Comparison of ENCODE assay signal across 1 cellular context in the genomic region with DNA sequence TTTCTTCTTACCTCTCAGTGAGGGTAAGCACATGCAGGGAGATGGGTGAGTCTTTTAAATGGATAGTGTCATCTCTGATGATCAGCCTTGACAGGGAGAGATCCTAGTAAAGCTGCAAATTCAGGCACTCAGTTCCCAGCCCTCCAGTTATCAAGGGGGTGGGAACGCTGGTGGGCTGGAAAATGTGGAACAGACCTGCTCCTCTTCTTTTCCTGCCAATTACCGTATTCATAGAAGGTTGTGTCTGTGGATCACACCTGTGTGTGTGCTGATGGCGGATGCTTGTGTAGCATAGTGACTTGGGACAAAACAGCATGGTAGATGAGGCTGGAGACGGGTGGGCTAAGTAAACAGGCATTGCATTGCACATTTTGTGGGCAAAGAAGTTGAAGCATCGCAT.
TF ChIP-seq lines count a peak whose summit lies in the region.

No MANE protein-coding gene starts in this region.

TF ChIP-seq in GM23338, 12 proteins besides CTCF, POLR2A, EP300 and RAD21:
- TF ChIP-seq, protein P1, sequence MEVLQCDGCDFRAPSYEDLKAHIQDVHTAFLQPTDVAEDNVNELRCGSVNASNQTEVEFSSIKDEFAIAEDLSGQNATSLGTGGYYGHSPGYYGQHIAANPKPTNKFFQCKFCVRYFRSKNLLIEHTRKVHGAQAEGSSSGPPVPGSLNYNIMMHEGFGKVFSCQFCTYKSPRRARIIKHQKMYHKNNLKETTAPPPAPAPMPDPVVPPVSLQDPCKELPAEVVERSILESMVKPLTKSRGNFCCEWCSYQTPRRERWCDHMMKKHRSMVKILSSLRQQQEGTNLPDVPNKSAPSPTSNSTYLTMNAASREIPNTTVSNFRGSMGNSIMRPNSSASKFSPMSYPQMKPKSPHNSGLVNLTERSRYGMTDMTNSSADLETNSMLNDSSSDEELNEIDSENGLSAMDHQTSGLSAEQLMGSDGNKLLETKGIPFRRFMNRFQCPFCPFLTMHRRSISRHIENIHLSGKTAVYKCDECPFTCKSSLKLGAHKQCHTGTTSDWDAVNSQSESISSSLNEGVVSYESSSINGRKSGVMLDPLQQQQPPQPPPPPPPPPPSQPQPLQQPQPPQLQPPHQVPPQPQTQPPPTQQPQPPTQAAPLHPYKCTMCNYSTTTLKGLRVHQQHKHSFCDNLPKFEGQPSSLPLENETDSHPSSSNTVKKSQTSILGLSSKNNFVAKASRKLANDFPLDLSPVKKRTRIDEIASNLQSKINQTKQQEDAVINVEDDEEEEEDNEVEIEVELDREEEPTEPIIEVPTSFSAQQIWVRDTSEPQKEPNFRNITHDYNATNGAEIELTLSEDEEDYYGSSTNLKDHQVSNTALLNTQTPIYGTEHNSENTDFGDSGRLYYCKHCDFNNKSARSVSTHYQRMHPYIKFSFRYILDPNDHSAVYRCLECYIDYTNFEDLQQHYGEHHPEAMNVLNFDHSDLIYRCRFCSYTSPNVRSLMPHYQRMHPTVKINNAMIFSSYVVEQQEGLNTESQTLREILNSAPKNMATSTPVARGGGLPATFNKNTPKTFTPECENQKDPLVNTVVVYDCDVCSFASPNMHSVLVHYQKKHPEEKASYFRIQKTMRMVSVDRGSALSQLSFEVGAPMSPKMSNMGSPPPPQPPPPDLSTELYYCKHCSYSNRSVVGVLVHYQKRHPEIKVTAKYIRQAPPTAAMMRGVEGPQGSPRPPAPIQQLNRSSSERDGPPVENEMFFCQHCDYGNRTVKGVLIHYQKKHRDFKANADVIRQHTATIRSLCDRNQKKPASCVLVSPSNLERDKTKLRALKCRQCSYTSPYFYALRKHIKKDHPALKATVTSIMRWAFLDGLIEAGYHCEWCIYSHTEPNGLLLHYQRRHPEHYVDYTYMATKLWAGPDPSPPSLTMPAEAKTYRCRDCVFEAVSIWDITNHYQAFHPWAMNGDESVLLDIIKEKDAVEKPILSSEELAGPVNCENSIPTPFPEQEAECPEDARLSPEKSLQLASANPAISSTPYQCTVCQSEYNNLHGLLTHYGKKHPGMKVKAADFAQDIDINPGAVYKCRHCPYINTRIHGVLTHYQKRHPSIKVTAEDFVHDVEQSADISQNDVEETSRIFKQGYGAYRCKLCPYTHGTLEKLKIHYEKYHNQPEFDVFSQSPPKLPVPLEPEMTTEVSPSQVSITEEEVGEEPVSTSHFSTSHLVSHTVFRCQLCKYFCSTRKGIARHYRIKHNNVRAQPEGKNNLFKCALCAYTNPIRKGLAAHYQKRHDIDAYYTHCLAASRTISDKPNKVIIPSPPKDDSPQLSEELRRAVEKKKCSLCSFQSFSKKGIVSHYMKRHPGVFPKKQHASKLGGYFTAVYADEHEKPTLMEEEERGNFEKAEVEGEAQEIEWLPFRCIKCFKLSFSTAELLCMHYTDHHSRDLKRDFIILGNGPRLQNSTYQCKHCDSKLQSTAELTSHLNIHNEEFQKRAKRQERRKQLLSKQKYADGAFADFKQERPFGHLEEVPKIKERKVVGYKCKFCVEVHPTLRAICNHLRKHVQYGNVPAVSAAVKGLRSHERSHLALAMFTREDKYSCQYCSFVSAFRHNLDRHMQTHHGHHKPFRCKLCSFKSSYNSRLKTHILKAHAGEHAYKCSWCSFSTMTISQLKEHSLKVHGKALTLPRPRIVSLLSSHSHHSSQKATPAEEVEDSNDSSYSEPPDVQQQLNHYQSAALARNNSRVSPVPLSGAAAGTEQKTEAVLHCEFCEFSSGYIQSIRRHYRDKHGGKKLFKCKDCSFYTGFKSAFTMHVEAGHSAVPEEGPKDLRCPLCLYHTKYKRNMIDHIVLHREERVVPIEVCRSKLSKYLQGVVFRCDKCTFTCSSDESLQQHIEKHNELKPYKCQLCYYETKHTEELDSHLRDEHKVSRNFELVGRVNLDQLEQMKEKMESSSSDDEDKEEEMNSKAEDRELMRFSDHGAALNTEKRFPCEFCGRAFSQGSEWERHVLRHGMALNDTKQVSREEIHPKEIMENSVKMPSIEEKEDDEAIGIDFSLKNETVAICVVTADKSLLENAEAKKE (CRISPR knock-in tag; IDR thresholded peaks at IDR 0.05), result no peak
- no peak for TF ChIP-seq ZNF114 (CRISPR knock-in tag; IDR thresholded peaks at IDR 0.05)
- TF ChIP-seq ZNF331 (CRISPR knock-in tag; IDR thresholded peaks at IDR 0.05; ENCODE audit: low read depth), result no peak
- no peak for TF ChIP-seq POLR2AphosphoS5 (IDR thresholded peaks at IDR 0.05; ENCODE audit: low read depth)
- no peak for TF ChIP-seq EZH2 (IDR thresholded peaks at IDR 0.05; ENCODE audit: low read depth, unreplicated experiment)
